32 cellular contexts compared by ENCODE assay signal in genomic region chr5:109575506-109575905, GRCh38.
"Had no signal": no experiment of that assay in that cellular context is flagged by ENCODE, and none has a peak within 500 bp of the region (broad histone marks: within the 10 kb centered on the region; RNA-seq: fewer than 3 reads in every experiment).

No MANE protein-coding gene starts in this region.

- H3K27ac ChIP-seq: adrenal gland, ascending aorta, body of pancreas, brain microvascular endothelial cell, breast epithelium, cardiac muscle cell had no signal

- H3K36me3 ChIP-seq: adrenal gland, ascending aorta, brain microvascular endothelial cell, breast epithelium, cardiac muscle cell had no signal

- ATAC-seq: activated naive CD4-positive, alpha-beta T cell treated with anti-CD3 and anti-CD28 coated beads, Interleukin-2, amount 50 U/mL, for 72 hours; activated naive CD8-positive, alpha-beta T cell treated with anti-CD3 and anti-CD28 coated beads, Interleukin-2, amount 50 U/mL, for 24 hours; activated T-cell treated with anti-CD3 and anti-CD28 coated beads, Interleukin-2, amount 50 U/mL, for 4 hours; activated T-cell treated with anti-CD3 and anti-CD28 coated beads, Interleukin-2, amount 50 U/mL, for 72 hours; body of pancreas had no signal

- H3K27me3 ChIP-seq: adrenal gland, ascending aorta, body of pancreas, brain microvascular endothelial cell, breast epithelium, cardiac muscle cell had no signal

- H3K4me1 ChIP-seq: adrenal gland, ascending aorta, body of pancreas, breast epithelium had no signal

- FAIRE-seq: astrocyte, bronchial epithelial cell had no signal

- DNase-seq: activated effector memory CD4-positive, alpha-beta T cell treated with anti-CD3 and anti-CD28 coated beads, Interleukin-2, amount 50 U/mL, for 16 hours; activated effector memory CD4-positive, alpha-beta T cell treated with Interleukin-2 at 50 U/mL for 16 hours; activated gamma-delta T cell; activated gamma-delta T cell treated with Interleukin-2 at 50 U/mL for 16 hours; activated naive CD4-positive, alpha-beta T cell; activated naive CD4-positive, alpha-beta T cell treated with anti-CD3 and anti-CD28 coated beads for 36 hours; activated naive CD4-positive, alpha-beta T cell treated with anti-CD3 and anti-CD28 coated beads, Interleukin-2, amount 10 ng/mL, durations not matched to agents 7 days and 5 days; activated naive CD4-positive, alpha-beta T cell treated with anti-CD3 and anti-CD28 coated beads, Interleukin-2, amount 50 U/mL, for 16 hours; activated naive CD4-positive, alpha-beta T cell treated with Interleukin-2 at 50 U/mL for 16 hours; activated naive CD8-positive, alpha-beta T cell treated with anti-CD3 and anti-CD28 coated beads for 36 hours; activated naive CD8-positive, alpha-beta T cell treated with anti-CD3 and anti-CD28 coated beads, Interleukin-2, amount 10 ng/mL, durations not matched to agents 7 days and 5 days; activated naive CD8-positive, alpha-beta T cell treated with anti-CD3 and anti-CD28 coated beads, Interleukin-2, amount 50 U/mL, for 24 hours; activated T-cell treated with anti-CD3 and anti-CD28 coated beads, Interleukin-2, amount 50 U/mL, for 24 hours; activated T-cell treated with anti-CD3 and anti-CD28 coated beads, Interleukin-2, amount 50 U/mL, for 4 hours; activated T-cell treated with anti-CD3 and anti-CD28 coated beads, Interleukin-2, amount 50 U/mL, for 48 hours; activated T-cell treated with anti-CD3 and anti-CD28 coated beads, Interleukin-2, amount 50 U/mL, for 72 hours; adrenal gland; amniotic stem cell; amygdala; anterior cingulate cortex; aorta; body of pancreas; caudate nucleus; central memory CD4-positive, alpha-beta T cell; cerebellar nuclear complex had no signal

- H3K4me3 ChIP-seq: adrenal gland, ascending aorta, body of pancreas, breast epithelium, cardiac muscle cell had no signal

- H3K9me3 ChIP-seq: adrenal gland, ascending aorta, body of pancreas, breast epithelium had no signal
